8 cellular contexts compared by ENCODE assay signal in genomic region chr2:172234716-172235661, GRCh38.
DNase-seq lines count a peak whose midpoint lies in the region; ATAC-seq and TF ChIP-seq lines count a peak whose summit lies in the region.
"Had no signal": no experiment of that assay in that cellular context is flagged by ENCODE, and none has a peak within 500 bp of the region (broad histone marks: within the 10 kb centered on the region; RNA-seq: fewer than 3 reads in every experiment).

No MANE protein-coding gene starts in this region.

- H3K27me3 ChIP-seq in Panc1 (ENCODE audit: control insufficient read depth, insufficient read depth, low read length) (peaks cover 22% of the 10 kb centered on the region), brain microvascular endothelial cell (replicated peaks) (no peaks in the 10 kb centered on the region), left lung (peaks cover 30 to 38% of the 10 kb centered on the region in 2 donors)
- H3K27me3 ChIP-seq: SJSA1 had no signal

- TF ChIP-seq CTCF in Panc1 (IDR thresholded peaks at IDR 0.05) (peak; percentile 28), brain microvascular endothelial cell (IDR thresholded peaks at IDR 0.05; ENCODE audit: low read depth, low read length, missing control alignments) (peak; percentile 15), left lung (IDR thresholded peaks at IDR 0.05) (no peak)

- no peak overlapping the region for H3K27ac ChIP-seq in Panc1 (ENCODE audit: low read length)
- H3K27ac ChIP-seq in brain microvascular endothelial cell, result no peak overlapping the region
- H3K27ac ChIP-seq in left lung, result no peak overlapping the region
- H3K27ac ChIP-seq: SJSA1 had no signal

- no peaks in the 10 kb centered on the region for H3K36me3 ChIP-seq in Panc1 (ENCODE audit: control insufficient read depth, insufficient read depth, low read length)
- H3K36me3 ChIP-seq in brain microvascular endothelial cell (replicated peaks), result no peaks in the 10 kb centered on the region
- no peaks in the 10 kb centered on the region for H3K36me3 ChIP-seq in left lung
- H3K36me3 ChIP-seq: SJSA1 had no signal

- ATAC-seq in Panc1, result peak; percentile 26; the same call in 1 of the 2 replicates
- peak; percentile 21 for ATAC-seq in left lung
- ATAC-seq in GM19351 (IDR thresholded peaks at IDR 0.05; ENCODE audit: unreplicated experiment), result no peak
- ATAC-seq in GM18868 (IDR thresholded peaks at IDR 0.05; ENCODE audit: unreplicated experiment), result no peak

- in situ Hi-C loops in Panc1 (cut with HindIII; ENCODE audit: low pct_unique_long_range_greater_than_20kb, low sequenced_read_pairs) (no loop called here), brain microvascular endothelial cell (cut with HindIII; ENCODE audit: low pct_ligation_motif_present, low sequenced_read_pairs) (no loop called here)

- CTCF ChIA-PET in Panc1 (lab: Charles Lee), result no interaction called here

- intact Hi-C loops in Panc1 (cut with micrococcal nuclease; ENCODE audit: unreplicated experiment), result no loop called here
- intact Hi-C loops in left lung (cut with DNase I), result no loop called here

- BruUV-seq in Panc1 (replicated peaks; lab: Mats Ljungman, UMichigan), result no TSS peak

- H3K4me3 ChIP-seq in Panc1 (ENCODE audit: low read depth in 2 of 2, low read length in 2 of 2) (peak overlapping the region; percentile 40 to 65), brain microvascular endothelial cell (ENCODE audit: low read depth, low read length) (peak overlapping the region; percentile 57), left lung (peak overlapping the region; percentile 17 to 26)
- H3K4me3 ChIP-seq: SJSA1 had no signal

- DNase-seq in HT-29 (ENCODE audit: low spot score) (peak; percentile 23), Panc1 (ENCODE audit: low read depth, low spot score) (no peak), brain microvascular endothelial cell (no peak), left lung (no peak)
- DNase-seq in stimulated activated naive CD4-positive, alpha-beta T cell treated with Interleukin-2 at 50 U/mL for 16 hours (lab: John Stamatoyannopoulos, UW), result peak; percentile 11

- no peaks in the 10 kb centered on the region for H3K4me1 ChIP-seq in Panc1 (ENCODE audit: control insufficient read depth, insufficient read depth, low read length)
- peaks cover 6 to 19% of the 10 kb centered on the region in 2 donors for H3K4me1 ChIP-seq in left lung

- POLR2A ChIA-PET in Panc1 (lab: Charles Lee), result no interaction called here

- H3K9me3 ChIP-seq in Panc1 (ENCODE audit: control insufficient read depth, insufficient read depth, low read depth, low read length), result no peaks in the 10 kb centered on the region
- no peaks in the 10 kb centered on the region for H3K9me3 ChIP-seq in left lung
- H3K9me3 ChIP-seq: SJSA1 had no signal

Comparison
In these comparisons a context has a peak if more than half of its experiments do, and no peak if none do; other contexts are left out.
1. DNase-seq: peak in HT-29 (single experiment) and stimulated activated naive CD4-positive, alpha-beta T cell treated with Interleukin-2 at 50 U/mL for 16 hours (single experiment); none in Panc1 (single experiment), brain microvascular endothelial cell (single experiment) and left lung (0 of 2).
2. ATAC-seq: peak in Panc1 (single experiment) and left lung (single experiment); none in GM19351 (single experiment) and GM18868 (single experiment).
3. CTCF ChIP-seq: peak in Panc1 (single experiment) and brain microvascular endothelial cell (single experiment); none in left lung (0 of 2).
4. Peak in every context shown above with its lines, with median percentiles within 50 percentile points of each other: H3K4me3 ChIP-seq.